ENCODE assay signal across 24 cellular contexts in the genomic region with DNA sequence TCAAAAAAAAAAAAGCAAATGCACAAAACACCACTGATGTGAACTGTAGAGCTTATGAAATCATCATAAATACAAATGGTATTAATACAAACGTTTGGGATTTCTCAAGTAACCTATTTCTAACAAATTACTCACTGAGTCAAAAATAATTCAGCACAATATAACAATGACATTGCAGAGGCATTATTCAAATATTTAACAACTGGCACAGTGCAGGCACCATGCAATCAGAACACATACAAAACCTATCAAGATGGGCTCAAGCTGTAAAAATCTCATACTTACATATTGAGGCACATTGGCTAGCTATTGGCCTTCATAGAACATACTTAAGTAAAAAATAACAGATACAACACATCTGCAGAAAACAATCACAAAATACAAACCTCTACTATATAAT.
"Had no signal": no experiment of that assay in that cellular context is flagged by ENCODE, and none has a peak within 500 bp of the region (broad histone marks: within the 10 kb centered on the region; RNA-seq: fewer than 3 reads in every experiment).

No MANE protein-coding gene starts in this region.

- H3K36me3 ChIP-seq: left lung, lower lobe of right lung, ovary, prostate gland, sigmoid colon, transverse colon, upper lobe of left lung, vagina had no signal

- H3K4me3 ChIP-seq: left lung, lower lobe of right lung, ovary, prostate gland, sigmoid colon, smooth muscle cell, transverse colon, upper lobe of left lung, vagina had no signal

- H3K4me1 ChIP-seq: left lung, lower lobe of right lung, upper lobe of left lung had no signal

- H3K27ac ChIP-seq: left lung, lower lobe of right lung, ovary, prostate gland, sigmoid colon, transverse colon, upper lobe of left lung, vagina had no signal

- H3K27me3 ChIP-seq: left lung, ovary, sigmoid colon, transverse colon, upper lobe of left lung, vagina had no signal

- DNase-seq: hippocampal formation; kidney glomerular epithelial cell; left cardiac atrium; left lung; lower lobe of right lung; mammary epithelial cell; mesenchymal stem cell; naive thymus-derived CD4-positive, alpha-beta T cell; ovary; retina; right cardiac atrium; sigmoid colon; stimulated activated CD4-positive, alpha-beta T cell treated with anti-CD3 and anti-CD28 coated beads, Interleukin-1b, Interleukin-23, amount 100 ng/mL, for 48 hours; stimulated activated CD4-positive, alpha-beta T cell treated with anti-CD3 and anti-CD28 coated beads, Interleukin-2, amount 100 ng/mL, for 48 hours; stimulated activated CD4-positive, alpha-beta T cell treated with anti-CD3 and anti-CD28 coated beads, Interleukin-4, amount 100 ng/mL, for 4 hours; stimulated activated CD8-positive, alpha-beta memory T cell treated with anti-CD3 and anti-CD28 coated beads, Interleukin-4, amount 100 ng/mL, for 48 hours; stimulated activated naive CD4-positive, alpha-beta T cell treated with Interleukin-2 at 50 U/mL for 16 hours; stimulated activated naive CD8-positive, alpha-beta T cell treated with anti-CD3 and anti-CD28 coated beads, Interleukin-15, amount 100 ng/mL, for 72 hours; substantia nigra; transverse colon; upper lobe of left lung had no signal

- H3K4me2 ChIP-seq: smooth muscle cell had no signal

- H3K9me3 ChIP-seq: left lung, lower lobe of right lung, ovary, prostate gland, sigmoid colon, transverse colon, upper lobe of left lung, vagina had no signal
